8 cellular contexts compared by ENCODE assay signal in the genomic region with DNA sequence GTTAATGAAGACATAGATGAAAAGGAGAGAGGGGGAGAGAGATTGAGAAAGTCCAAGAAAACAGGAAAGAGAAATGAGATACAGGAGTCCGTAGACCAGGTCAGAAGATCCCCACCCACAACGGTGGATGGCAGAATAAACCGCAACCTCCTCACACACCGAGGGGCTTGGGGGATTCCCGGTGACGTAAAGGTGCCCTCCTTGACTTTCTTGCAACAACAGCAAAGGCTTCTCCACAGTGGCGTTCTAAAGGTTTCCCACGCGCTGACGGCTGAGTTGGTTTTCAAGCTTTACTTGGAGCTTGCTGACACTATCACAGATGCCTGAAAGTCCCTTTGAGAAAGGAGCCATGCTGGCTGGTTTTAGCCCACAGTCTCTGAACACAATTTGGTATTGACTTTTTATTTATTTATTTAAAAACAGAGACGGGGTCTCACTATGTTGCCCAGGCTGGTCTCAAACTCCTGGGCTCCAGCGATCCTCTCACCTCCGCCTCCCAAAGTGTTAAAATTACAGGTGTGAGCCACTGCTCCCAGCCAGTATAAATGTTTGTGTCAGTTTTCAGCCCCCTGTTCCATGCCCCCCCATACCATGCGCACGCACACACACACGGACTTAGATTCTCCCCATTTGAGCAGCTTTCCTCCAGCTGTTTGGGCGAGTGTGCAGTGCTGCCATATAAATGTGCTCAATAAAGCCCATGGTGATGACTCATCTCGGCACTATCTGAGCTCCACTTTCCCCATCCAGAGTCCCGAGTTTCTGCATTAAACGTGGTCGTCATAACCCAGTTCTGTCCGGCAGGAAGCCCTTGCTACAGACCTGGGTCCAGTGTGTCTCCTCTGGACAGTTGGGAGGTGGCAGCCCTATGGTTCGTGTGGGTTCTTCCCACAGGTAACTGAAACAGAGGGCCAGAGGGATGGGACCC. TPM values are rescaled to one million over a fixed set of nuclear protein-coding genes. Genes with fewer than 3 reads are reported as not detected.
A peak's percentile ranks its signal among the peaks of the same experiment; 100 is the strongest.
DNase-seq lines count a peak whose midpoint lies in the region; ATAC-seq lines count a peak whose summit lies in the region.

No MANE protein-coding gene starts in this region.

- peak overlapping the region in 1 of 2 donors; percentile 74 for H3K4me3 Mint-ChIP-seq in activated T-cell treated with anti-CD3 and anti-CD28 coated beads, Interleukin-2, amount 50 U/mL, for 72 hours

- no peaks in the 10 kb centered on the region for H3K27me3 Mint-ChIP-seq in activated T-cell treated with anti-CD3 and anti-CD28 coated beads, Interleukin-2, amount 50 U/mL, for 72 hours (ENCODE audit: low read depth)

- intact Hi-C loops in posterior vena cava (cut with DNase I) = no loop called here

- DNase-seq in activated T-cell treated with anti-CD3 and anti-CD28 coated beads, Interleukin-2, amount 50 U/mL, for 72 hours = peak; percentile 67 to 76
- peak; percentile 19 to 33 (median 28) for DNase-seq in stimulated activated CD4-positive, alpha-beta T cell treated with anti-CD3 and anti-CD28 coated beads, Interleukin-12 subunit alpha, Interleukin-12 subunit beta, amount 100 ng/mL, for 48 hours (ENCODE audit: low read depth in 2 of 3, low spot score in 1 of 3)
- DNase-seq in posterior vena cava (ENCODE audit: low spot score) (no peak), AG08396 (ENCODE audit: low spot score) (no peak), left lobe of liver (ENCODE audit: low spot score) (no peak)

- ATAC-seq in GM18519 (IDR thresholded peaks at IDR 0.05; ENCODE audit: low FRiP score, unreplicated experiment) = peak; percentile 70
- ATAC-seq in HG03060 (IDR thresholded peaks at IDR 0.05; ENCODE audit: low read depth, unreplicated experiment) = peak; percentile 52
- peak; percentile 81 to 84 for ATAC-seq in activated T-cell treated with anti-CD3 and anti-CD28 coated beads, Interleukin-2, amount 50 U/mL, for 72 hours (replicated peaks in 1 of 2)
- no peak for ATAC-seq in GM18867 (IDR thresholded peaks at IDR 0.05; ENCODE audit: unreplicated experiment)
- ATAC-seq in left lobe of liver = no peak

- H3K36me3 Mint-ChIP-seq in activated T-cell treated with anti-CD3 and anti-CD28 coated beads, Interleukin-2, amount 50 U/mL, for 72 hours (ENCODE audit: insufficient read depth in 2 of 2) = peaks cover 0 to 9% of the 10 kb centered on the region in 2 donors

- H3K9me3 Mint-ChIP-seq in activated T-cell treated with anti-CD3 and anti-CD28 coated beads, Interleukin-2, amount 50 U/mL, for 72 hours = no peaks in the 10 kb centered on the region

- H3K27ac Mint-ChIP-seq in activated T-cell treated with anti-CD3 and anti-CD28 coated beads, Interleukin-2, amount 50 U/mL, for 72 hours = peak overlapping the region; percentile 55

- H3K4me1 Mint-ChIP-seq in activated T-cell treated with anti-CD3 and anti-CD28 coated beads, Interleukin-2, amount 50 U/mL, for 72 hours (ENCODE audit: low read depth) = peaks cover 35% of the 10 kb centered on the region

RNA-seq across cellular contexts. Expression of a gene that starts 33.0 kb away (rescaled TPM):
- total RNA-seq in activated T-cell treated with anti-CD3 and anti-CD28 coated beads, Interleukin-2, amount 50 U/mL, for 72 hours = 100 to 1,000 TPM; 175 to 204 TPM
- total RNA-seq in posterior vena cava (10 to 100 TPM; 66.1 to 78.3 TPM), left lobe of liver (20.1 TPM)

Comparison
In these comparisons a context has a peak if more than half of its experiments do, and no peak if none do; other contexts are left out.
1. ATAC-seq: peak in GM18519 (single experiment), HG03060 (single experiment) and activated T-cell treated with anti-CD3 and anti-CD28 coated beads, Interleukin-2, amount 50 U/mL, for 72 hours (2 of 2); none in GM18867 (single experiment) and left lobe of liver (single experiment).
2. DNase-seq: peak in activated T-cell treated with anti-CD3 and anti-CD28 coated beads, Interleukin-2, amount 50 U/mL, for 72 hours (2 of 2) and stimulated activated CD4-positive, alpha-beta T cell treated with anti-CD3 and anti-CD28 coated beads, Interleukin-12 subunit alpha, Interleukin-12 subunit beta, amount 100 ng/mL, for 48 hours (3 of 3); none in posterior vena cava (single experiment), AG08396 (single experiment) and left lobe of liver (single experiment).